ENCODE assay signal across 11 cellular contexts in genomic region chr10:102812213-102812876, GRCh38. TPM values are rescaled to one million over a fixed set of nuclear protein-coding genes. Genes with fewer than 3 reads are reported as not detected.
A peak's percentile ranks its signal among the peaks of the same experiment; 100 is the strongest.
DNase-seq lines count a peak whose midpoint lies in the region; ATAC-seq and TF ChIP-seq lines count a peak whose summit lies in the region.
"Had no signal": no experiment of that assay in that cellular context is flagged by ENCODE, and none has a peak within 500 bp of the region (broad histone marks: within the 10 kb centered on the region; RNA-seq: fewer than 3 reads in every experiment).

No MANE protein-coding gene starts in this region.

- H3K4me2 ChIP-seq in parathyroid adenoma (ENCODE audit: low read length): no peak overlapping the region

- peaks cover 4% of the 10 kb centered on the region for H3K79me2 ChIP-seq in parathyroid adenoma

- H3K4me1 Mint-ChIP-seq in activated naive CD8-positive, alpha-beta T cell treated with anti-CD3 and anti-CD28 coated beads, Interleukin-2, amount 10 ng/mL, durations not matched to agents 7 days and 5 days: peaks cover 33% of the 10 kb centered on the region

- no peaks in the 10 kb centered on the region for H3K9me3 ChIP-seq in parathyroid adenoma (ENCODE audit: control insufficient read depth, low read length)

- H3K4me3 Mint-ChIP-seq in activated naive CD8-positive, alpha-beta T cell treated with anti-CD3 and anti-CD28 coated beads, Interleukin-2, amount 10 ng/mL, durations not matched to agents 7 days and 5 days: peak overlapping the region; percentile 70
- H3K4me3 Mint-ChIP-seq: activated T-cell treated with anti-CD3 and anti-CD28 coated beads, Interleukin-2, amount 50 U/mL, for 4 hours had no signal

- peaks cover 21% of the 10 kb centered on the region for H3K36me3 Mint-ChIP-seq in activated naive CD8-positive, alpha-beta T cell treated with anti-CD3 and anti-CD28 coated beads, Interleukin-2, amount 10 ng/mL, durations not matched to agents 7 days and 5 days

- H3K36me3 ChIP-seq in parathyroid adenoma (ENCODE audit: control insufficient read depth, insufficient read depth, low read length): no peaks in the 10 kb centered on the region

- peak overlapping the region; percentile 81 for H3K27ac ChIP-seq in parathyroid adenoma

- no peaks in the 10 kb centered on the region for H3K9me3 Mint-ChIP-seq in activated naive CD8-positive, alpha-beta T cell treated with anti-CD3 and anti-CD28 coated beads, Interleukin-2, amount 10 ng/mL, durations not matched to agents 7 days and 5 days
- H3K9me3 Mint-ChIP-seq: activated T-cell treated with anti-CD3 and anti-CD28 coated beads, Interleukin-2, amount 50 U/mL, for 4 hours had no signal

- ATAC-seq in activated naive CD8-positive, alpha-beta T cell treated with anti-CD3 and anti-CD28 coated beads, Interleukin-2, amount 10 ng/mL, durations not matched to agents 7 days and 5 days (ENCODE audit: low read depth): peak; percentile 98
- no peak for ATAC-seq in GM21825 (IDR thresholded peaks at IDR 0.05; ENCODE audit: unreplicated experiment)
- ATAC-seq: activated T-cell treated with anti-CD3 and anti-CD28 coated beads, Interleukin-2, amount 50 U/mL, for 4 hours had no signal

- H3K27me3 Mint-ChIP-seq in activated naive CD8-positive, alpha-beta T cell treated with anti-CD3 and anti-CD28 coated beads, Interleukin-2, amount 10 ng/mL, durations not matched to agents 7 days and 5 days: no peaks in the 10 kb centered on the region

- H3K4me3 ChIP-seq in parathyroid adenoma (ENCODE audit: low read depth, low read length): no peak overlapping the region

- no peak overlapping the region for H3K9ac ChIP-seq in parathyroid adenoma

- TF ChIP-seq CTCF in parathyroid adenoma (IDR thresholded peaks at IDR 0.05): no peak

- H3K27me3 ChIP-seq in parathyroid adenoma (ENCODE audit: control insufficient read depth, insufficient read depth, low read length): no peaks in the 10 kb centered on the region

- POLR2A ChIA-PET in activated naive CD8-positive, alpha-beta T cell treated with anti-CD3 and anti-CD28 coated beads, Interleukin-2, amount 10 ng/mL, durations not matched to agents 7 days and 5 days (lab: Charles Lee): interaction anchor here (0.6 to 1.6 kb wide), 5 partner anchors 12 to 98 kb away, joined by 3 to 7 read pairs (median 4); partner anchors contain the start of genes ARL3, SFXN2 and WBP1L

- DNase-seq in GF-D8 (lab: John Stamatoyannopoulos, UW): peak; percentile 90
- peak; percentile 95 for DNase-seq in MV-4-11 (lab: John Stamatoyannopoulos, UW)
- peak; percentile 53 for DNase-seq in activated naive CD8-positive, alpha-beta T cell treated with anti-CD3 and anti-CD28 coated beads, Interleukin-2, amount 10 ng/mL, durations not matched to agents 7 days and 5 days
- DNase-seq in HT-29 (ENCODE audit: low spot score): no peak
- no peak for DNase-seq in SW 1271 (lab: John Stamatoyannopoulos, UW)
- DNase-seq in D341Med (ENCODE audit: low spot score): no peak
- DNase-seq: activated T-cell treated with anti-CD3 and anti-CD28 coated beads, Interleukin-2, amount 50 U/mL, for 4 hours; NCI-H1092; nucleus accumbens had no signal

- H3K27ac Mint-ChIP-seq in activated naive CD8-positive, alpha-beta T cell treated with anti-CD3 and anti-CD28 coated beads, Interleukin-2, amount 10 ng/mL, durations not matched to agents 7 days and 5 days: peak overlapping the region; percentile 93

- peaks cover 54% of the 10 kb centered on the region for H3K4me1 ChIP-seq in parathyroid adenoma

- no peak overlapping the region for H2AFZ ChIP-seq in parathyroid adenoma

RNA-seq across cellular contexts. Expression of gene CYP17A1, which starts 24.9 kb away (rescaled TPM):
- not detected for total RNA-seq in activated naive CD8-positive, alpha-beta T cell treated with anti-CD3 and anti-CD28 coated beads, Interleukin-2, amount 10 ng/mL, durations not matched to agents 7 days and 5 days
- not detected in 2 replicates for total RNA-seq in HT-29 (2014; rRNA removed; shearing (Covaris generic))

RNA-seq across cellular contexts. Expression of gene BORCS7, which starts 41.7 kb away (rescaled TPM):
- total RNA-seq in activated naive CD8-positive, alpha-beta T cell treated with anti-CD3 and anti-CD28 coated beads, Interleukin-2, amount 10 ng/mL, durations not matched to agents 7 days and 5 days: 10 to 100 TPM; 11.2 to 12.6 TPM
- 9.4 and 10.8 TPM in 2 replicates for total RNA-seq in HT-29 (2014; rRNA removed; shearing (Covaris generic))

RNA-seq across cellular contexts. Expression of gene AS3MT, which starts 56.9 kb away (rescaled TPM):
- total RNA-seq in activated naive CD8-positive, alpha-beta T cell treated with anti-CD3 and anti-CD28 coated beads, Interleukin-2, amount 10 ng/mL, durations not matched to agents 7 days and 5 days: 1 to 10 TPM; 1.1 to 1.3 TPM
- total RNA-seq in HT-29 (2014; rRNA removed; shearing (Covaris generic)): not detected in 2 replicates

Comparison
In these comparisons a context has a peak if more than half of its experiments do, and no peak if none do; other contexts are left out.
1. DNase-seq: peak in GF-D8 (single experiment), MV-4-11 (single experiment) and activated naive CD8-positive, alpha-beta T cell treated with anti-CD3 and anti-CD28 coated beads, Interleukin-2, amount 10 ng/mL, durations not matched to agents 7 days and 5 days (single experiment); none in HT-29 (single experiment), SW 1271 (0 of 2) and D341Med (single experiment).